ENCODE assay signal across 12 cellular contexts in the genomic region with DNA sequence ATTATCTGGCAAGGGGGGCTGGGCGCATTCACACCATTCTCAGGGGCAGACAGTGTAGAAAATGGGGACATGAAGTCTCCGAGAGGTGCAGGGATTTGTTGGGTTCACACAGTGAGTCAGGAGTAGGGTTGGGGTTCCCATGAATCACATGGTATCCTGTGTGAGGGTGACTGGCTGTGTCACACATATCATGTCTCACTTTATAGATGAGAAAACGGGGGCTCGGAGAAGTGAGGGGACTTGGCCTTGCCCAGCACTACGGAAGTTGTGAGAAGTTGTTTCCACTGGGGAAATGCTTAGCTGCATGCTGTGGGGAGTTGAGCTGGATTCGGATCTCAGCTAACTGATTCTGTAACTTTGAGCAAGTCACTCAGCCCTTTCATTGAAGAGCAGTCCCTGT. TPM values are rescaled to one million over a fixed set of nuclear protein-coding genes. Genes with fewer than 3 reads are reported as not detected.
DNase-seq lines count a peak whose midpoint lies in the region; ATAC-seq, FAIRE-seq and TF ChIP-seq lines count a peak whose summit lies in the region.
"Had no signal": no experiment of that assay in that cellular context is flagged by ENCODE, and none has a peak within 500 bp of the region (broad histone marks: within the 10 kb centered on the region; RNA-seq: fewer than 3 reads in every experiment).

No MANE protein-coding gene starts in this region.

- H3K27ac ChIP-seq in IMR-90 (ENCODE audit: insufficient read depth, low read length) (no peak overlapping the region), trophoblast cell (ENCODE audit: low read depth, low read length) (no peak overlapping the region)
- H3K27ac ChIP-seq: gastrocnemius medialis, tibial nerve had no signal

- H3K4me2 ChIP-seq in IMR-90 (ENCODE audit: low read depth, low read length) (0 out of 2 replicates have a peak overlapping the region, but pooled peaks have one; percentile 30), trophoblast cell (ENCODE audit: low read length) (no peak overlapping the region)

- H3K4me3 ChIP-seq in IMR-90 (ENCODE audit: insufficient read depth, low read depth, low read length) (no peak overlapping the region), trophoblast cell (ENCODE audit: low read depth, low read length) (no peak overlapping the region)
- H3K4me3 ChIP-seq: tibial nerve had no signal

- H3K27ac Mint-ChIP-seq in activated naive CD8-positive, alpha-beta T cell, result no peak overlapping the region

- no peak for FAIRE-seq in HTR-8/SVneo (lab: Jason Lieb, UNC)

- H3K14ac ChIP-seq in IMR-90 (replicated peaks; ENCODE audit: low read depth, low read length) (no peak overlapping the region), trophoblast cell (ENCODE audit: low read length) (no peak overlapping the region)

- no peak overlapping the region for H4K12ac ChIP-seq in trophoblast cell (ENCODE audit: low read depth, low read length)

- H2BK12ac ChIP-seq in trophoblast cell (ENCODE audit: low read length), result no peak overlapping the region

- no peaks in the 10 kb centered on the region for H3K9me3 Mint-ChIP-seq in activated naive CD8-positive, alpha-beta T cell (ENCODE audit: low read depth)

- WGBS in IMR-90 (ENCODE audit: extremely low coverage in 2 of 2, insufficient read length in 1 of 2), 2 experiments, result 70% methylated on average over 3 of the region's 6 CpGs; no CpG with 5 or more reads in 1 of the 2 experiments
- no CpG with 5 or more reads among the region's 6 CpGs for WGBS in trophoblast cell (ENCODE audit: extremely low coverage, insufficient coverage, insufficient read length)

- dilution Hi-C loops in IMR-90 (cut with HindIII; ENCODE audit: low sequenced_read_pairs, unreplicated experiment), result no loop called here

- H3K4me1 Mint-ChIP-seq in activated naive CD8-positive, alpha-beta T cell (ENCODE audit: low read depth), result peaks cover 16% of the 10 kb centered on the region

- H4K5ac ChIP-seq in IMR-90 (ENCODE audit: low read depth, low read length), result no peak overlapping the region

- H2AK5ac ChIP-seq in IMR-90 (ENCODE audit: low read depth, low read length) (no peak overlapping the region), trophoblast cell (ENCODE audit: low read length) (no peak overlapping the region)

- H3K4ac ChIP-seq in IMR-90 (ENCODE audit: low read depth, low read length) (no peak overlapping the region), trophoblast cell (ENCODE audit: low read depth, low read length) (no peak overlapping the region)

- H3K36me3 ChIP-seq in IMR-90 (ENCODE audit: control insufficient read depth, insufficient read depth, low read length) (no peaks in the 10 kb centered on the region), trophoblast cell (ENCODE audit: control insufficient read depth in 1 of 2, insufficient read depth in 2 of 2, low read length in 2 of 2) (no peaks in the 10 kb centered on the region)
- H3K36me3 ChIP-seq: gastrocnemius medialis, tibial nerve had no signal

- H2BK120ac ChIP-seq in IMR-90 (ENCODE audit: low read depth, low read length), result no peak overlapping the region
- no peak overlapping the region for H2BK120ac ChIP-seq in trophoblast cell (ENCODE audit: insufficient read depth, low read length, poor library complexity)

- POLR2A ChIA-PET in IMR-90 (lab: Charles Lee; ENCODE audit: unreplicated experiment), result no interaction called here

- peak overlapping the region; percentile 31 for H3K4me3 Mint-ChIP-seq in activated naive CD8-positive, alpha-beta T cell

- H3K79me1 ChIP-seq in IMR-90 (ENCODE audit: low read depth in 1 of 2, low read length in 2 of 2), result no peaks in the 10 kb centered on the region
- H3K79me1 ChIP-seq in trophoblast cell (ENCODE audit: low read length), result no peaks in the 10 kb centered on the region

- no peaks in the 10 kb centered on the region for H3K36me3 Mint-ChIP-seq in activated naive CD8-positive, alpha-beta T cell

- no peak for TF ChIP-seq RAD21 in IMR-90 (IDR thresholded peaks at IDR 0.05; ENCODE audit: low read length)

- H2AFZ ChIP-seq in IMR-90 (replicated peaks; ENCODE audit: low read length, poor library complexity) (no peak overlapping the region), trophoblast cell (ENCODE audit: insufficient read depth, low read length, poor library complexity) (no peak overlapping the region)

- no peaks in the 10 kb centered on the region for H3K9me1 ChIP-seq in IMR-90 (ENCODE audit: insufficient read depth, low read length)

- no peak overlapping the region for H2BK5ac ChIP-seq in IMR-90 (ENCODE audit: low read depth, low read length, poor library complexity, severe bottlenecking)
- H2BK5ac ChIP-seq in trophoblast cell (ENCODE audit: low read depth, low read length, poor library complexity), result no peak overlapping the region

- ATAC-seq in activated CD4-positive, CD25-positive, alpha-beta regulatory T cell treated with anti-CD3 and anti-CD28 coated beads, Interleukin-2, amount 50 U/mL, for 24 hours, result peak; percentile 71 to 80
- ATAC-seq in IMR-90 (ENCODE audit: low read depth), result no peak

- no peak for DNase-seq in activated CD4-positive, CD25-positive, alpha-beta regulatory T cell treated with anti-CD3 and anti-CD28 coated beads, Interleukin-2, amount 50 U/mL, for 72 hours
- DNase-seq in IMR-90 (no peak), trophoblast cell (no peak), ecto neural progenitor cell (ENCODE audit: low spot score) (no peak), HTR-8/SVneo (ENCODE audit: insufficient read length, low spot score) (no peak), SKM-1 (lab: John Stamatoyannopoulos, UW; ENCODE audit: unreplicated experiment) (no peak)
- DNase-seq: SIG-M5 had no signal

- no peak overlapping the region for H3K56ac ChIP-seq in IMR-90 (ENCODE audit: extremely low read depth, insufficient read depth, low read length)

- H3K23ac ChIP-seq in IMR-90 (ENCODE audit: low read depth, low read length), result no peak overlapping the region
- H3K23ac ChIP-seq in trophoblast cell (ENCODE audit: low read length), result no peak overlapping the region

- H3K27me3 ChIP-seq in IMR-90 (ENCODE audit: control insufficient read depth, insufficient read depth, low read length), result peaks cover 31% of the 10 kb centered on the region
- H3K27me3 ChIP-seq in trophoblast cell (ENCODE audit: insufficient read depth, low read length), result no peaks in the 10 kb centered on the region

- no peaks in the 10 kb centered on the region for H3K79me2 ChIP-seq in trophoblast cell (ENCODE audit: control insufficient read depth, insufficient read depth, low read length, poor library complexity)

- H2BK15ac ChIP-seq in IMR-90 (ENCODE audit: low read depth, low read length), result no peak overlapping the region

- no peaks in the 10 kb centered on the region for H4K20me1 ChIP-seq in IMR-90 (ENCODE audit: insufficient read depth, low read length)

- intact Hi-C loops in IMR-90 (cut with micrococcal nuclease), result loop anchor here (2.0 kb wide), 1 partner anchor 42 kb away; the partner anchor contains the start of genes BANF1 and EIF1AD

- BruUV-seq in IMR-90 (replicated peaks; lab: Mats Ljungman, UMichigan), result no TSS peak

- peaks cover 2% of the 10 kb centered on the region for H3K27me3 Mint-ChIP-seq in activated naive CD8-positive, alpha-beta T cell

- TF ChIP-seq POLR2A in IMR-90 (IDR thresholded peaks at IDR 0.05; ENCODE audit: low read depth, low read length), result no peak

- no peak overlapping the region for H2AK9ac ChIP-seq in IMR-90 (replicated peaks; ENCODE audit: low read depth, low read length, poor library complexity)

- H3K4me1 ChIP-seq in IMR-90 (ENCODE audit: control insufficient read depth, insufficient read depth, low read length) (no peaks in the 10 kb centered on the region), trophoblast cell (ENCODE audit: control insufficient read depth in 1 of 2, insufficient read depth in 2 of 2, low read length in 2 of 2) (peaks cover 0 to 4% of the 10 kb centered on the region in 2 experiments)

- no peak for TF ChIP-seq CTCF in IMR-90 (conservative IDR thresholded peaks at IDR 0.05; ENCODE audit: low read depth, low read length)

- no peak overlapping the region for H4K91ac ChIP-seq in IMR-90 (ENCODE audit: insufficient read depth, low read depth, low read length)
- H4K91ac ChIP-seq in trophoblast cell (ENCODE audit: low read depth, low read length), result no peak overlapping the region

- H4K8ac ChIP-seq in IMR-90 (ENCODE audit: low read depth in 2 of 2, low read length in 2 of 2), result no peak overlapping the region
- no peak overlapping the region for H4K8ac ChIP-seq in trophoblast cell (ENCODE audit: low read depth, low read length)

- no peak overlapping the region for H3K9ac ChIP-seq in IMR-90 (ENCODE audit: low read depth, low read length)
- H3K9ac ChIP-seq in trophoblast cell (ENCODE audit: low read length), result peak overlapping the region; percentile 24

- in situ Hi-C loops in IMR-90 (cut with MboI; ENCODE audit: low sequenced_read_pairs), result no loop called here

- CTCF ChIA-PET in IMR-90 (lab: Yijun Ruan, JAX), result interaction anchor here (0.7 to 1.7 kb wide), 7 partner anchors 10 to 333 kb away, joined by 3 to 5 read pairs (median 4); partner anchors contain the start of genes BANF1 and EIF1AD

- H2BK20ac ChIP-seq in IMR-90 (ENCODE audit: low read depth, low read length), result no peak overlapping the region

- no peak overlapping the region for H3K18ac ChIP-seq in IMR-90 (ENCODE audit: low read depth, low read length)
- H3K18ac ChIP-seq in trophoblast cell (ENCODE audit: low read length), result no peak overlapping the region

- H3K9me3 ChIP-seq in IMR-90 (ENCODE audit: control insufficient read depth, insufficient read depth, low read length), result no peaks in the 10 kb centered on the region; the same call in 1 of the 2 replicates
- no peaks in the 10 kb centered on the region for H3K9me3 ChIP-seq in trophoblast cell (ENCODE audit: insufficient read depth, low read depth, low read length)
- H3K9me3 ChIP-seq: gastrocnemius medialis, tibial nerve had no signal

RNA-seq across cellular contexts. Expression of gene GAL3ST3, which starts 4.2 kb away (rescaled TPM):
- total RNA-seq in IMR-90 (2012; rRNA removed), result not detected in 2 replicates
- polyA plus RNA-seq in IMR-90 (2012; rRNA removed), result 0.19 TPM in 2 replicates
- 0.04 and 0.35 TPM in 2 replicates for polyA plus RNA-seq in IMR-90 (2012; cell fraction: cytosol; rRNA removed)
- 0.28 and 0.32 TPM in 2 replicates for polyA plus RNA-seq in IMR-90 (2012; cell fraction: nucleus; rRNA removed; ENCODE audit: low replicate concordance)
- polyA plus RNA-seq in trophoblast cell (2013), result 0.12 TPM in 2 replicates
- total RNA-seq: left colon, tibial nerve had no signal

RNA-seq across cellular contexts. Expression of gene SF3B2, which starts 7.4 kb away (rescaled TPM):
- total RNA-seq in IMR-90 (2012; rRNA removed), result 120 and 164 TPM in 2 replicates
- 110 and 122 TPM in 2 replicates for polyA plus RNA-seq in IMR-90 (2012; rRNA removed)
- polyA plus RNA-seq in IMR-90 (2012; cell fraction: cytosol; rRNA removed), result 69.3 and 85.8 TPM in 2 replicates
- 115 and 125 TPM in 2 replicates for polyA plus RNA-seq in IMR-90 (2012; cell fraction: nucleus; rRNA removed; ENCODE audit: low replicate concordance)
- 157 and 158 TPM in 2 replicates for polyA plus RNA-seq in trophoblast cell (2013)

RNA-seq across cellular contexts. Expression of gene CATSPER1, which starts 18.5 kb away (rescaled TPM):
- total RNA-seq in IMR-90 (2012; rRNA removed), result 0.18 and 0.28 TPM in 2 replicates
- 0.91 and 1.0 TPM in 2 replicates for polyA plus RNA-seq in IMR-90 (2012; rRNA removed)
- polyA plus RNA-seq in IMR-90 (2012; cell fraction: cytosol; rRNA removed), result 0.80 and 1.8 TPM in 2 replicates
- 0.27 and 0.28 TPM in 2 replicates for polyA plus RNA-seq in IMR-90 (2012; cell fraction: nucleus; rRNA removed; ENCODE audit: low replicate concordance)
- 0.04 TPM in 1 of 2 replicates, not detected in the other for polyA plus RNA-seq in trophoblast cell (2013)
- total RNA-seq: gastrocnemius medialis had no signal

RNA-seq across cellular contexts. Expression of gene PACS1, which starts 25.3 kb away (rescaled TPM):
- 7.3 and 8.6 TPM in 2 replicates for total RNA-seq in IMR-90 (2012; rRNA removed)
- 29.0 and 32.0 TPM in 2 replicates for polyA plus RNA-seq in IMR-90 (2012; rRNA removed)
- 22.7 and 37.8 TPM in 2 replicates for polyA plus RNA-seq in IMR-90 (2012; cell fraction: cytosol; rRNA removed)
- 54.0 and 75.8 TPM in 2 replicates for polyA plus RNA-seq in IMR-90 (2012; cell fraction: nucleus; rRNA removed; ENCODE audit: low replicate concordance)
- polyA plus RNA-seq in trophoblast cell (2013), result 63.7 and 65.0 TPM in 2 replicates

RNA-seq across cellular contexts. Expression of gene CST6, which starts 32.9 kb away (rescaled TPM):
- 0.28 and 0.54 TPM in 2 replicates for total RNA-seq in IMR-90 (2012; rRNA removed)
- 3.0 and 4.9 TPM in 2 replicates for polyA plus RNA-seq in IMR-90 (2012; rRNA removed)
- 1.2 and 6.5 TPM in 2 replicates for polyA plus RNA-seq in IMR-90 (2012; cell fraction: cytosol; rRNA removed)
- polyA plus RNA-seq in IMR-90 (2012; cell fraction: nucleus; rRNA removed; ENCODE audit: low replicate concordance), result 0.37 and 2.0 TPM in 2 replicates
- polyA plus RNA-seq in trophoblast cell (2013), result 15.1 and 18.1 TPM in 2 replicates
- total RNA-seq: left colon had no signal
